ENCODE assay signal across 8 cellular contexts in the genomic region with DNA sequence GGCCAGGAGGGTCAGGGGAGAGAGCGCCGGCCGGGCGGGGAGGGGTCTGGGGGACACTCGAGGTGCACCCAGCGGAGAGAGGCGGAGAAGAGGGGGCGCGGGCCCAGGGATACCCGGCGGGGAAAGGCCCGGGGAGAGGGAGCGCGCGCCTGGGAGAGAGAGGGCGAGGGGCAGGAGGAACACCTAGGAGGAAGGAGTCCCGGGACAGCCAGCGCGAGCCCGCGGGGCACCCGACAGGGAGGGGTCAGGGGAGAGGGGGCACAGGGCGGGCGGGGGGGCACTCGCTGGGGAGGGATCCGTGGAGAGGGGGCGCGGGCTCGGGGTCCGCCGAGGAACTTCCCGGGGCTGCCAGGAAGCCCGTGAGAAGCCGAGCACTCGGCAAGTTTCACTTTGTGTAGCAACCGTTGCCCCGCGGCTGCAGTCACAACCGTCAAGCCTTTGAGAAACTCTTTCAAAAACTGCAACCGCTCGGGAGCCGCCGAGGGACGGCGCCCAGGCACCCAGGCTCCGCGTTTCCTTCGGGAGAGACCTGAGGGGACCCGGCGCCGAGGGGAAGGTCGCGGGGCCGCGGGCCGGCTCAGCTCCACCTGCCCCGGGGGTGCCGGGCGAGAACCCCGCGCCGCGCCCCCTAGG. TPM values are rescaled to one million over a fixed set of nuclear protein-coding genes. Genes with fewer than 3 reads are reported as not detected.
DNase-seq lines count a peak whose midpoint lies in the region; ATAC-seq and TF ChIP-seq lines count a peak whose summit lies in the region.

No MANE protein-coding gene starts in this region.

- H3K27me3 ChIP-seq in HL-60 (ENCODE audit: insufficient read depth, poor library complexity, severe bottlenecking): no peaks in the 10 kb centered on the region
- H3K27me3 ChIP-seq in cardiac muscle cell: no peaks in the 10 kb centered on the region
- H3K27me3 ChIP-seq in aorta (ENCODE audit: control insufficient read depth in 1 of 2, insufficient read depth in 2 of 2, low read length in 1 of 2): no peaks in the 10 kb centered on the region

- peaks cover 5% of the 10 kb centered on the region for H3K9me3 Mint-ChIP-seq in activated naive CD8-positive, alpha-beta T cell (ENCODE audit: low read depth)
- peaks cover 2% of the 10 kb centered on the region for H3K9me3 Mint-ChIP-seq in progenitor cell of endocrine pancreas (ENCODE audit: low read depth)

- peak overlapping the region; percentile 46 for H3K27ac Mint-ChIP-seq in activated naive CD8-positive, alpha-beta T cell
- H3K27ac Mint-ChIP-seq in progenitor cell of endocrine pancreas: peak overlapping the region; percentile 78

- H3K36me3 ChIP-seq in cardiac muscle cell: peaks cover 4% of the 10 kb centered on the region
- no peaks in the 10 kb centered on the region for H3K36me3 ChIP-seq in aorta (ENCODE audit: control insufficient read depth in 1 of 2, insufficient read depth in 2 of 2, low read length in 1 of 2)

- H3K27ac ChIP-seq in HL-60 (replicated peaks) (peak overlapping the region; percentile 87), cardiac muscle cell (peak overlapping the region; percentile 93), aorta (ENCODE audit: low read depth in 1 of 2, low read length in 2 of 2) (peak overlapping the region; percentile 34 to 50)

- H3K27me3 Mint-ChIP-seq in activated naive CD8-positive, alpha-beta T cell: no peaks in the 10 kb centered on the region
- H3K27me3 Mint-ChIP-seq in progenitor cell of endocrine pancreas: no peaks in the 10 kb centered on the region

- intact Hi-C loops in aorta (cut with DNase I): loop anchor here (5.0 to 10.0 kb wide), 2 partner anchors 49 to 114 kb away; no protein-coding TSS in a partner anchor

- peak; percentile 9 for ATAC-seq in GM19468 (IDR thresholded peaks at IDR 0.05; ENCODE audit: extremely low read depth, unreplicated experiment)
- ATAC-seq in aorta (ENCODE audit: low FRiP score): peak; percentile 71

- no peaks in the 10 kb centered on the region for H3K9me3 ChIP-seq in cardiac muscle cell (ENCODE audit: low read depth)
- no peaks in the 10 kb centered on the region for H3K9me3 ChIP-seq in aorta (ENCODE audit: control insufficient read depth, low read length)

- DNase-seq in COLO829 (ENCODE audit: low spot score) (peak; percentile 37), HL-60 (ENCODE audit: low read depth in 1 of 2, low spot score in 1 of 2) (peak; percentile 38 to 76), SKM-1 (lab: John Stamatoyannopoulos, UW; ENCODE audit: unreplicated experiment) (peak; percentile 37), cardiac muscle cell (ENCODE audit: low read depth in 1 of 2, low spot score in 1 of 2) (peak; percentile 69 to 75), progenitor cell of endocrine pancreas (ENCODE audit: low spot score, unreplicated experiment) (peak; percentile 58), aorta (peak; percentile 81 to 88)

- H3K36me3 Mint-ChIP-seq in activated naive CD8-positive, alpha-beta T cell: peaks cover 12% of the 10 kb centered on the region
- peaks cover 10% of the 10 kb centered on the region for H3K36me3 Mint-ChIP-seq in progenitor cell of endocrine pancreas (ENCODE audit: insufficient read depth)

- H3K4me3 ChIP-seq in HL-60 (replicated peaks; ENCODE audit: insufficient read depth, low read length) (peak overlapping the region; percentile 90), cardiac muscle cell (peak overlapping the region; percentile 100), aorta (ENCODE audit: low read length in 2 of 2) (peak overlapping the region; percentile 86 to 94)

- peaks cover 53% of the 10 kb centered on the region for H3K4me1 Mint-ChIP-seq in activated naive CD8-positive, alpha-beta T cell (ENCODE audit: low read depth)
- H3K4me1 Mint-ChIP-seq in progenitor cell of endocrine pancreas (ENCODE audit: low read depth): peaks cover 32% of the 10 kb centered on the region

- H3K4me1 ChIP-seq in cardiac muscle cell (ENCODE audit: low read depth): peaks cover 28% of the 10 kb centered on the region
- no peaks in the 10 kb centered on the region for H3K4me1 ChIP-seq in aorta (ENCODE audit: control insufficient read depth in 1 of 2, insufficient read depth in 2 of 2, low read length in 2 of 2)

- H3K4me3 Mint-ChIP-seq in activated naive CD8-positive, alpha-beta T cell: peak overlapping the region; percentile 78
- H3K4me3 Mint-ChIP-seq in progenitor cell of endocrine pancreas (ENCODE audit: low read depth): peak overlapping the region; percentile 99

- TF ChIP-seq CTCF in HL-60 (IDR thresholded peaks at IDR 0.05; ENCODE audit: insufficient read depth, low read length) (no peak), cardiac muscle cell (IDR thresholded peaks at IDR 0.05; ENCODE audit: low read depth, low read length) (no peak), progenitor cell of endocrine pancreas (IDR thresholded peaks at IDR 0.05; ENCODE audit: unreplicated experiment) (no peak)

- 1% methylated on average over 23 to 63 of the region's 63 CpGs for WGBS in aorta, 2 donors

RNA-seq across cellular contexts. Expression of a gene that starts 0.5 kb away (rescaled TPM):
- 356 and 401 TPM in 2 replicates for total RNA-seq in cardiac muscle cell
- polyA plus RNA-seq in cardiac muscle cell: 375 and 448 TPM in 2 replicates
- 258 and 274 TPM in 2 replicates for total RNA-seq in progenitor cell of endocrine pancreas
- total RNA-seq in aorta: 10 to 100 TPM; 44.8 to 56.2 TPM
- 100 to 1,000 TPM in 1 of 2 donors, 10 to 100 TPM in 1; 13.4 to 127 TPM for polyA plus RNA-seq in aorta

Comparison
In these comparisons a context has a peak if more than half of its experiments do, and no peak if none do; other contexts are left out.
1. Peak in every context shown above with its lines: DNase-seq, ATAC-seq, H3K4me3 ChIP-seq and H3K27ac ChIP-seq.
2. H3K27ac ChIP-seq: peak in every context shown above with its lines; median percentile 93 in cardiac muscle cell; 87 in HL-60; 42 in aorta.